ENCODE assay signal across 8 cellular contexts in genomic region chr3:169764164-169764452, GRCh38. TPM values are rescaled to one million over a fixed set of nuclear protein-coding genes. Genes with fewer than 3 reads are reported as not detected.
DNase-seq lines count a peak whose midpoint lies in the region; ATAC-seq and TF ChIP-seq lines count a peak whose summit lies in the region.

No MANE protein-coding gene starts in this region.

- peak overlapping the region; percentile 47; the same call in 1 of the 2 replicates for H2AFZ ChIP-seq in OCI-LY3 (ENCODE audit: low read depth, low read length)
- H2AFZ ChIP-seq in mesenchymal stem cell (ENCODE audit: low read depth, low read length), result peak overlapping the region; percentile 96

- H2BK5ac ChIP-seq in mesenchymal stem cell (ENCODE audit: low read depth, low read length, poor library complexity, severe bottlenecking), result no peak overlapping the region

- no peak for TF ChIP-seq CTCF in AG04449 (IDR thresholded peaks at IDR 0.05; ENCODE audit: insufficient read depth, low read length, missing control alignments)
- no peak for TF ChIP-seq CTCF in OCI-LY3 (IDR thresholded peaks at IDR 0.05; ENCODE audit: low read depth, low read length)
- no peak for TF ChIP-seq CTCF in coronary artery (IDR thresholded peaks at IDR 0.05)

- no peak overlapping the region for H2BK15ac ChIP-seq in mesenchymal stem cell (ENCODE audit: low read depth, poor library complexity, severe bottlenecking)

- CTCF ChIA-PET in AG04449 (lab: Yijun Ruan, JAX), result interaction anchor here (1.4 to 2.8 kb wide), 5 partner anchors 8 to 290 kb away, joined by 3 to 9 read pairs (median 7); partner anchors contain the start of gene MYNN

- peak overlapping the region; percentile 34 to 90 for H3K18ac ChIP-seq in mesenchymal stem cell (ENCODE audit: low read depth in 1 of 2, low read length in 2 of 2)

- H3K9ac ChIP-seq in OCI-LY3 (ENCODE audit: low read length) (peak overlapping the region; percentile 87), mesenchymal stem cell (ENCODE audit: low read length) (peak overlapping the region; percentile 98)

- H3K79me2 ChIP-seq in OCI-LY3 (ENCODE audit: low read length), result no peaks in the 10 kb centered on the region

- H4K91ac ChIP-seq in mesenchymal stem cell (ENCODE audit: low read length), result peak overlapping the region; percentile 98

- H3K4me2 ChIP-seq in OCI-LY3 (ENCODE audit: low read length) (peak overlapping the region; percentile 79), mesenchymal stem cell (ENCODE audit: low read length, poor library complexity, severe bottlenecking) (no peak overlapping the region)

- H3K14ac ChIP-seq in mesenchymal stem cell (ENCODE audit: low read length in 2 of 2), result peak overlapping the region in 1 of 2 experiments; percentile 96

- H2BK12ac ChIP-seq in mesenchymal stem cell (ENCODE audit: low read length in 2 of 2), result no peak overlapping the region

- DNase-seq in AG04449 (ENCODE audit: low read depth, low spot score) (no peak), coronary artery (ENCODE audit: low spot score) (no peak), mesenchymal stem cell (no peak), EL (no peak)

- POLR2A ChIA-PET in AG04449 (lab: Yijun Ruan, JAX), result interaction anchor here (1.3 to 2.0 kb wide), 2 partner anchors 9 to 617 kb away, joined by 3 to 6 read pairs; partner anchors contain the start of gene MYNN

- 38% methylated on average over 7 of the region's 8 CpGs for WGBS in mesenchymal stem cell
- 13% methylated on average over 8 of the region's 8 CpGs for WGBS in urinary bladder

- no peak overlapping the region for H2AK5ac ChIP-seq in mesenchymal stem cell (ENCODE audit: low read length, severe bottlenecking)

- H2BK120ac ChIP-seq in mesenchymal stem cell (ENCODE audit: low read depth, low read length), result no peak overlapping the region

- H3K27ac ChIP-seq in OCI-LY3 (ENCODE audit: low read length) (peak overlapping the region; percentile 78), coronary artery (peak overlapping the region; percentile 96 to 97), mesenchymal stem cell (ENCODE audit: low read length, poor library complexity, severe bottlenecking) (no peak overlapping the region), urinary bladder (ENCODE audit: low read depth) (peak overlapping the region; percentile 96)

- peaks cover 3% of the 10 kb centered on the region for H3K79me1 ChIP-seq in mesenchymal stem cell (replicated peaks; ENCODE audit: low read length, poor library complexity, severe bottlenecking)

- H3K4me1 ChIP-seq in OCI-LY3 (ENCODE audit: low read length) (peaks cover 16% of the 10 kb centered on the region), mesenchymal stem cell (ENCODE audit: control insufficient read depth, insufficient read depth, low read depth, low read length) (peaks cover 7% of the 10 kb centered on the region), urinary bladder (ENCODE audit: insufficient read depth) (no peaks in the 10 kb centered on the region)

- no peaks in the 10 kb centered on the region for H4K20me1 ChIP-seq in OCI-LY3 (ENCODE audit: insufficient read depth, low read length)

- H3K23ac ChIP-seq in mesenchymal stem cell (ENCODE audit: low read length in 2 of 2), result peak overlapping the region in 1 of 2 experiments; percentile 85

- H3K36me3 ChIP-seq in OCI-LY3 (replicated peaks; ENCODE audit: low read depth, low read length), result no peaks in the 10 kb centered on the region
- peaks cover 6 to 10% of the 10 kb centered on the region in 2 experiments for H3K36me3 ChIP-seq in mesenchymal stem cell (ENCODE audit: control insufficient read depth in 1 of 2, insufficient read depth in 2 of 2, low read depth in 1 of 2, low read length in 2 of 2)
- no peaks in the 10 kb centered on the region for H3K36me3 ChIP-seq in urinary bladder (ENCODE audit: insufficient read depth)

- ATAC-seq in GM18867 (IDR thresholded peaks at IDR 0.05; ENCODE audit: unreplicated experiment) (peak; percentile 35), HG03060 (IDR thresholded peaks at IDR 0.05; ENCODE audit: low read depth, unreplicated experiment) (peak; percentile 33)

- H3K27me3 ChIP-seq in OCI-LY3 (ENCODE audit: low read depth, low read length), result no peaks in the 10 kb centered on the region
- no peaks in the 10 kb centered on the region for H3K27me3 ChIP-seq in mesenchymal stem cell (ENCODE audit: control insufficient read depth in 1 of 2, insufficient read depth in 1 of 2, low read length in 2 of 2)

- peak overlapping the region; percentile 74 for H3K4me3 ChIP-seq in AG04449 (ENCODE audit: low read depth, low read length)
- peak overlapping the region; percentile 93 for H3K4me3 ChIP-seq in OCI-LY3 (ENCODE audit: low read length)
- H3K4me3 ChIP-seq in coronary artery, result peak overlapping the region; percentile 81
- peak overlapping the region; percentile 49 to 87 for H3K4me3 ChIP-seq in mesenchymal stem cell (ENCODE audit: insufficient read depth in 1 of 2, low read depth in 1 of 2, low read length in 2 of 2)
- H3K4me3 ChIP-seq in urinary bladder (ENCODE audit: low read depth, low read length), result peak overlapping the region; percentile 73

- H3K4ac ChIP-seq in mesenchymal stem cell (ENCODE audit: low read depth in 1 of 2, low read length in 2 of 2), result peak overlapping the region; percentile 96

- H3K9me3 ChIP-seq in OCI-LY3 (ENCODE audit: insufficient read depth, low read length) (0 out of 2 replicates have a peak, but pooled peaks cover 4% of the 10 kb centered on the region), mesenchymal stem cell (ENCODE audit: control insufficient read depth, low read length) (peaks cover 11% of the 10 kb centered on the region)

- peak overlapping the region; percentile 97 for H4K8ac ChIP-seq in mesenchymal stem cell (ENCODE audit: low read length)

RNA-seq across cellular contexts. Expression of gene TERC, which starts 0.8 kb away (rescaled TPM):
- 0.19 TPM for polyA plus RNA-seq in mesenchymal stem cell (2013, experiment 1 of 2)
- not detected for polyA plus RNA-seq in mesenchymal stem cell (2013, experiment 2 of 2)
- 108 TPM for total RNA-seq in urinary bladder
- polyA plus RNA-seq in urinary bladder, result not detected

RNA-seq across cellular contexts. Expression of gene ACTRT3, which starts 5.3 kb away (rescaled TPM):
- 2.0 TPM for polyA plus RNA-seq in mesenchymal stem cell (2013, experiment 1 of 2)
- 2.0 TPM for polyA plus RNA-seq in mesenchymal stem cell (2013, experiment 2 of 2)
- total RNA-seq in urinary bladder, result 3.3 TPM
- 2.4 TPM for polyA plus RNA-seq in urinary bladder

RNA-seq across cellular contexts. Expression of gene MYNN, which starts 9.1 kb away (rescaled TPM):
- polyA plus RNA-seq in mesenchymal stem cell (2013, experiment 1 of 2), result 8.6 TPM
- polyA plus RNA-seq in mesenchymal stem cell (2013, experiment 2 of 2), result 8.8 TPM
- 50.8 TPM for total RNA-seq in urinary bladder
- 11.9 TPM for polyA plus RNA-seq in urinary bladder

RNA-seq across cellular contexts. Expression of gene LRRIQ4, which starts 48.6 kb away (rescaled TPM):
- polyA plus RNA-seq in mesenchymal stem cell (2013, experiment 1 of 2), result 0.04 TPM
- not detected for polyA plus RNA-seq in mesenchymal stem cell (2013, experiment 2 of 2)
- not detected for total RNA-seq in urinary bladder
- polyA plus RNA-seq in urinary bladder, result not detected

RNA-seq across cellular contexts. Expression of gene LRRC34, which starts 48.6 kb away (rescaled TPM):
- polyA plus RNA-seq in mesenchymal stem cell (2013, experiment 1 of 2), result 1.1 TPM
- 1.2 TPM for polyA plus RNA-seq in mesenchymal stem cell (2013, experiment 2 of 2)
- total RNA-seq in urinary bladder, result 14.7 TPM
- 2.0 TPM for polyA plus RNA-seq in urinary bladder
